1 cellular context compared by ENCODE assay signal in genomic region chr3:153138267-153139210, GRCh38.
A peak's percentile ranks its signal among the peaks of the same experiment; 100 is the strongest.
TF ChIP-seq lines count a peak whose summit lies in the region.

No MANE protein-coding gene starts in this region.

TF ChIP-seq in HepG2, 621 proteins besides CTCF, POLR2A, EP300 and RAD21 (continued from another document and continues in another):
- TF ChIP-seq, protein P1, sequence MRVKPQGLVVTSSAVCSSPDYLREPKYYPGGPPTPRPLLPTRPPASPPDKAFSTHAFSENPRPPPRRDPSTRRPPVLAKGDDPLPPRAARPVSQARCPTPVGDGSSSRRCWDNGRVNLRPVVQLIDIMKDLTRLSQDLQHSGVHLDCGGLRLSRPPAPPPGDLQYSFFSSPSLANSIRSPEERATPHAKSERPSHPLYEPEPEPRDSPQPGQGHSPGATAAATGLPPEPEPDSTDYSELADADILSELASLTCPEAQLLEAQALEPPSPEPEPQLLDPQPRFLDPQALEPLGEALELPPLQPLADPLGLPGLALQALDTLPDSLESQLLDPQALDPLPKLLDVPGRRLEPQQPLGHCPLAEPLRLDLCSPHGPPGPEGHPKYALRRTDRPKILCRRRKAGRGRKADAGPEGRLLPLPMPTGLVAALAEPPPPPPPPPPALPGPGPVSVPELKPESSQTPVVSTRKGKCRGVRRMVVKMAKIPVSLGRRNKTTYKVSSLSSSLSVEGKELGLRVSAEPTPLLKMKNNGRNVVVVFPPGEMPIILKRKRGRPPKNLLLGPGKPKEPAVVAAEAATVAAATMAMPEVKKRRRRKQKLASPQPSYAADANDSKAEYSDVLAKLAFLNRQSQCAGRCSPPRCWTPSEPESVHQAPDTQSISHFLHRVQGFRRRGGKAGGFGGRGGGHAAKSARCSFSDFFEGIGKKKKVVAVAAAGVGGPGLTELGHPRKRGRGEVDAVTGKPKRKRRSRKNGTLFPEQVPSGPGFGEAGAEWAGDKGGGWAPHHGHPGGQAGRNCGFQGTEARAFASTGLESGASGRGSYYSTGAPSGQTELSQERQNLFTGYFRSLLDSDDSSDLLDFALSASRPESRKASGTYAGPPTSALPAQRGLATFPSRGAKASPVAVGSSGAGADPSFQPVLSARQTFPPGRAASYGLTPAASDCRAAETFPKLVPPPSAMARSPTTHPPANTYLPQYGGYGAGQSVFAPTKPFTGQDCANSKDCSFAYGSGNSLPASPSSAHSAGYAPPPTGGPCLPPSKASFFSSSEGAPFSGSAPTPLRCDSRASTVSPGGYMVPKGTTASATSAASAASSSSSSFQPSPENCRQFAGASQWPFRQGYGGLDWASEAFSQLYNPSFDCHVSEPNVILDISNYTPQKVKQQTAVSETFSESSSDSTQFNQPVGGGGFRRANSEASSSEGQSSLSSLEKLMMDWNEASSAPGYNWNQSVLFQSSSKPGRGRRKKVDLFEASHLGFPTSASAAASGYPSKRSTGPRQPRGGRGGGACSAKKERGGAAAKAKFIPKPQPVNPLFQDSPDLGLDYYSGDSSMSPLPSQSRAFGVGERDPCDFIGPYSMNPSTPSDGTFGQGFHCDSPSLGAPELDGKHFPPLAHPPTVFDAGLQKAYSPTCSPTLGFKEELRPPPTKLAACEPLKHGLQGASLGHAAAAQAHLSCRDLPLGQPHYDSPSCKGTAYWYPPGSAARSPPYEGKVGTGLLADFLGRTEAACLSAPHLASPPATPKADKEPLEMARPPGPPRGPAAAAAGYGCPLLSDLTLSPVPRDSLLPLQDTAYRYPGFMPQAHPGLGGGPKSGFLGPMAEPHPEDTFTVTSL (CRISPR knock-in tag; IDR thresholded peaks at IDR 0.05; ENCODE audit: borderline replicate concordance) = peak; percentile 73; the same call in 1 of the 2 replicates
- TF ChIP-seq ZFAT (CRISPR knock-in tag; conservative IDR thresholded peaks at IDR 0.05) (no peak), TP53 (CRISPR knock-in tag; conservative IDR thresholded peaks at IDR 0.05) (no peak), RCOR2 (CRISPR knock-in tag; IDR thresholded peaks at IDR 0.05) (peak; percentile 85), ONECUT2 (CRISPR knock-in tag; IDR thresholded peaks at IDR 0.05) (no peak), CREM (IDR thresholded peaks at IDR 0.05) (peak; percentile 83), CREM (CRISPR knock-in tag; IDR thresholded peaks at IDR 0.05) (no peak), SMAD3 (CRISPR knock-in tag; IDR thresholded peaks at IDR 0.05) (peak; percentile 74; the same call in 1 of the 2 replicates), THRA (CRISPR knock-in tag; IDR thresholded peaks at IDR 0.05; ENCODE audit: borderline replicate concordance) (peak; percentile 30; the same call in 1 of the 2 replicates), ZFP82 (CRISPR knock-in tag; IDR thresholded peaks at IDR 0.05; ENCODE audit: borderline replicate concordance) (peak; percentile 44; the same call in 1 of the 2 replicates), TFE3 (CRISPR knock-in tag; IDR thresholded peaks at IDR 0.05) (peak; percentile 60; the same call in 1 of the 2 replicates), ZNF878 (CRISPR knock-in tag; IDR thresholded peaks at IDR 0.05) (0 out of 2 replicates have a peak, but pooled peaks have one; percentile 31), ZNF33A (CRISPR knock-in tag; IDR thresholded peaks at IDR 0.05; ENCODE audit: borderline replicate concordance) (peak; percentile 68; the same call in 1 of the 2 replicates), ZNF691 (CRISPR knock-in tag; IDR thresholded peaks at IDR 0.05; ENCODE audit: borderline replicate concordance, low read depth) (peak; percentile 43; the same call in 1 of the 2 replicates), GATAD1 (CRISPR knock-in tag; IDR thresholded peaks at IDR 0.05) (peak; percentile 64), TRIM22 (IDR thresholded peaks at IDR 0.05) (no peak), KLF9 (CRISPR knock-in tag; IDR thresholded peaks at IDR 0.05; ENCODE audit: low read depth) (0 out of 2 replicates have a peak, but pooled peaks have one; percentile 21), ETV5 (CRISPR knock-in tag; IDR thresholded peaks at IDR 0.05; ENCODE audit: borderline replicate concordance) (peak; percentile 86; the same call in 1 of the 2 replicates), KLF15 (CRISPR knock-in tag; IDR thresholded peaks at IDR 0.05; ENCODE audit: borderline replicate concordance) (no peak), ZNF350 (CRISPR knock-in tag; IDR thresholded peaks at IDR 0.05; ENCODE audit: borderline replicate concordance, low read depth) (no peak), HDAC1 (CRISPR knock-in tag; IDR thresholded peaks at IDR 0.05) (0 out of 2 replicates have a peak, but pooled peaks have one; percentile 23), ZGPAT (CRISPR knock-in tag; IDR thresholded peaks at IDR 0.05) (peak; percentile 92; the same call in 1 of the 2 replicates), MAFF (IDR thresholded peaks at IDR 0.05; ENCODE audit: low read depth, low read length) (peak; percentile 98), ZNF891 (CRISPR knock-in tag; IDR thresholded peaks at IDR 0.05) (no peak), IKZF4 (CRISPR knock-in tag; IDR thresholded peaks at IDR 0.05; ENCODE audit: borderline replicate concordance, low read depth, not compliant biosample characterization) (no peak)
- TF ChIP-seq, protein P2, sequence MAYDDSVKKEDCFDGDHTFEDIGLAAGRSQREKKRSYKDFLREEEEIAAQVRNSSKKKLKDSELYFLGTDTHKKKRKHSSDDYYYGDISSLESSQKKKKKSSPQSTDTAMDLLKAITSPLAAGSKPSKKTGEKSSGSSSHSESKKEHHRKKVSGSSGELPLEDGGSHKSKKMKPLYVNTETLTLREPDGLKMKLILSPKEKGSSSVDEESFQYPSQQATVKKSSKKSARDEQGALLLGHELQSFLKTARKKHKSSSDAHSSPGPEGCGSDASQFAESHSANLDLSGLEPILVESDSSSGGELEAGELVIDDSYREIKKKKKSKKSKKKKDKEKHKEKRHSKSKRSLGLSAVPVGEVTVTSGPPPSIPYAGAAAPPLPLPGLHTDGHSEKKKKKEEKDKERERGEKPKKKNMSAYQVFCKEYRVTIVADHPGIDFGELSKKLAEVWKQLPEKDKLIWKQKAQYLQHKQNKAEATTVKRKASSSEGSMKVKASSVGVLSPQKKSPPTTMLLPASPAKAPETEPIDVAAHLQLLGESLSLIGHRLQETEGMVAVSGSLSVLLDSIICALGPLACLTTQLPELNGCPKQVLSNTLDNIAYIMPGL (CRISPR knock-in tag; IDR thresholded peaks at IDR 0.05; ENCODE audit: borderline replicate concordance in 1 of 2, low read depth in 1 of 2) = 0 out of 4 replicates have a peak, but pooled peaks of 1 of the 2 experiments have one; percentile 23
- TF ChIP-seq, protein P3, sequence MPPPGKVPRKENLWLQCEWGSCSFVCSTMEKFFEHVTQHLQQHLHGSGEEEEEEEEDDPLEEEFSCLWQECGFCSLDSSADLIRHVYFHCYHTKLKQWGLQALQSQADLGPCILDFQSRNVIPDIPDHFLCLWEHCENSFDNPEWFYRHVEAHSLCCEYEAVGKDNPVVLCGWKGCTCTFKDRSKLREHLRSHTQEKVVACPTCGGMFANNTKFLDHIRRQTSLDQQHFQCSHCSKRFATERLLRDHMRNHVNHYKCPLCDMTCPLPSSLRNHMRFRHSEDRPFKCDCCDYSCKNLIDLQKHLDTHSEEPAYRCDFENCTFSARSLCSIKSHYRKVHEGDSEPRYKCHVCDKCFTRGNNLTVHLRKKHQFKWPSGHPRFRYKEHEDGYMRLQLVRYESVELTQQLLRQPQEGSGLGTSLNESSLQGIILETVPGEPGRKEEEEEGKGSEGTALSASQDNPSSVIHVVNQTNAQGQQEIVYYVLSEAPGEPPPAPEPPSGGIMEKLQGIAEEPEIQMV (CRISPR knock-in tag; IDR thresholded peaks at IDR 0.05; ENCODE audit: low read depth) = no peak
- TF ChIP-seq, protein P4, sequence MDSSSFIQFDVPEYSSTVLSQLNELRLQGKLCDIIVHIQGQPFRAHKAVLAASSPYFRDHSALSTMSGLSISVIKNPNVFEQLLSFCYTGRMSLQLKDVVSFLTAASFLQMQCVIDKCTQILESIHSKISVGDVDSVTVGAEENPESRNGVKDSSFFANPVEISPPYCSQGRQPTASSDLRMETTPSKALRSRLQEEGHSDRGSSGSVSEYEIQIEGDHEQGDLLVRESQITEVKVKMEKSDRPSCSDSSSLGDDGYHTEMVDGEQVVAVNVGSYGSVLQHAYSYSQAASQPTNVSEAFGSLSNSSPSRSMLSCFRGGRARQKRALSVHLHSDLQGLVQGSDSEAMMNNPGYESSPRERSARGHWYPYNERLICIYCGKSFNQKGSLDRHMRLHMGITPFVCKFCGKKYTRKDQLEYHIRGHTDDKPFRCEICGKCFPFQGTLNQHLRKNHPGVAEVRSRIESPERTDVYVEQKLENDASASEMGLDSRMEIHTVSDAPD (CRISPR knock-in tag; IDR thresholded peaks at IDR 0.05) = no peak
- TF ChIP-seq, protein P5, sequence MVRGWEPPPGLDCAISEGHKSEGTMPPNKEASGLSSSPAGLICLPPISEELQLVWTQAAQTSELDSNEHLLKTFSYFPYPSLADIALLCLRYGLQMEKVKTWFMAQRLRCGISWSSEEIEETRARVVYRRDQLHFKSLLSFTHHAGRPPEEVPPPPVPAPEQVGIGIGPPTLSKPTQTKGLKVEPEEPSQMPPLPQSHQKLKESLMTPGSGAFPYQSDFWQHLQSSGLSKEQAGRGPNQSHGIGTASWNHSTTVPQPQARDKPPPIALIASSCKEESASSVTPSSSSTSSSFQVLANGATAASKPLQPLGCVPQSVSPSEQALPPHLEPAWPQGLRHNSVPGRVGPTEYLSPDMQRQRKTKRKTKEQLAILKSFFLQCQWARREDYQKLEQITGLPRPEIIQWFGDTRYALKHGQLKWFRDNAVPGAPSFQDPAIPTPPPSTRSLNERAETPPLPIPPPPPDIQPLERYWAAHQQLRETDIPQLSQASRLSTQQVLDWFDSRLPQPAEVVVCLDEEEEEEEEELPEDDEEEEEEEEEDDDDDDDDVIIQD (CRISPR knock-in tag; IDR thresholded peaks at IDR 0.05; ENCODE audit: low read depth) = 0 out of 2 replicates have a peak, but pooled peaks have one; percentile 50
